Comparison of ENCODE assay signal across 33 cellular contexts in genomic region chr5:118980438-118980837, GRCh38.
"Had no signal": no experiment of that assay in that cellular context is flagged by ENCODE, and none has a peak within 500 bp of the region (broad histone marks: within the 10 kb centered on the region; RNA-seq: fewer than 3 reads in every experiment).

No MANE protein-coding gene starts in this region.

- H3K9ac ChIP-seq: SK-N-SH had no signal

- H3K4me2 ChIP-seq: PC-9, SK-N-SH had no signal

- H3K27ac ChIP-seq: PC-9, RWPE1, SJSA1 had no signal

- H3K4me3 ChIP-seq: MG63, PC-9, SJSA1 had no signal

- H2AFZ ChIP-seq: PC-9 had no signal

- H3K27me3 ChIP-seq: MG63, SJSA1 had no signal

- FAIRE-seq: RCC 7860 had no signal

- DNase-seq: Kasumi-1, MG63, NCI-H1048, NCI-H1092 treated with DMSO at 0.1 percent for 48 hours, NCI-H1105 treated with DMSO at 0.1 percent for 48 hours, NCI-H1417, NCI-H1436, NCI-H146, NCI-H1694, NCI-H187, NCI-H1930, NCI-H2029 treated with DMSO at 0.1 percent for 48 hours, NCI-H2081 treated with DMSO at 0.1 percent for 48 hours, NCI-H2107, NCI-H2171, NCI-H226, NCI-H446 treated with DMSO at 0.1 percent for 48 hours, NCI-H510A, NCI-H524, NCI-H526, NCI-H69, NCI-H748 treated with DMSO at 0.1 percent for 48 hours, NCI-H82, PC-9, SHP77, SIG-M5, SK-N-SH, SW 1271 had no signal

- H3K36me3 ChIP-seq: MG63, SJSA1 had no signal

- ATAC-seq: Panc1, Right ventricle myocardium inferior had no signal
